14 cellular contexts compared by ENCODE assay signal in the genomic region with DNA sequence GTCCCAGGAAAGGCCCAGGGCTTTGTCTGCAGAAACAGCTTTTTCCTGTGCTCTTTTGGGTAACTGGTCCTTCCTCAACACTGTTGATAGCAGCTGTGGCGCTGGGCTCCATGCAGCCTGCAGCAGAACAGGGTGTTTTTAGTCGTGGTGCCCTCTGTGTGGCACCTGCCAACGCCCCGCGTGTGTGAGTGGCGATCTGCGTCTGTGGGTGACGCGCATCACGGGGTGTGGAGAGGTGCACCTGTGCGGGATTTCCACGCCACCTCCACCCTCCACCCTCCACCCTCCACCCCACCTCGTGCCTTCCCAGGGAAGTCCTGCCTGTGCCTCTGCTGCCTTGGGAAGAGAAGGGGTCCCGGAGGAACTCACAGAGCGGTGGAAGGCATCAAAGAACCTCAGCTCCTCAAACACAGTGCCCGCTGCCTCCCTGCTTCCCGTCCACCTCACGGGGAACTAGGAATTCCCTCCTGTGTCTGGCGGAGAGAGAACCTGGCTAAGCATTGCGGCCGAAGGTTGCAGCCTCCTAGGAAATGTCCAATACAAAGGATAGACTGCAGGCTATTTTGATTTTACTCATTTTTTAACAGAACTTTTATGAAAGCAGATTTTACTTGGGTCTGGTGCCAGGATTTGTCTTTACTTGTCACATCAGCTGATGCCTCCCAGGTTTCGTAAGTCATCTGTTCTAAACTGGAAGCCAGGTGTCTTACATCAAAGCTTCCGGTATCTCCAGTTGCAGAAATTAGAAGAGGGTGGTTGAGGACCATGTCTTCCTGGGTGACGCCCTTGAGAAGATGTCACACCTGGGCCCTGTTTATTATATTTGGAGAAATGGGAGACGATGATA.
"Had no signal": no experiment of that assay in that cellular context is flagged by ENCODE, and none has a peak within 500 bp of the region (broad histone marks: within the 10 kb centered on the region; RNA-seq: fewer than 3 reads in every experiment).

No MANE protein-coding gene starts in this region.

- H3K27me3 Mint-ChIP-seq: activated CD4-positive, alpha-beta memory T cell treated with anti-CD3 and anti-CD28 coated beads for 36 hours; activated naive CD4-positive, alpha-beta T cell treated with anti-CD3 and anti-CD28 coated beads, Interleukin-2, amount 10 ng/mL, durations not matched to agents 7 days and 5 days; activated T-cell treated with anti-CD3 and anti-CD28 coated beads, Interleukin-2, amount 50 U/mL, for 24 hours had no signal

- H3K36me3 Mint-ChIP-seq: activated CD4-positive, alpha-beta memory T cell treated with anti-CD3 and anti-CD28 coated beads for 36 hours; stimulated activated effector memory CD8-positive, alpha-beta T cell treated with anti-CD3 and anti-CD28 coated beads, Interleukin-12 subunit alpha, Interleukin-12 subunit beta, amount 100 ng/mL, for 72 hours had no signal

- H3K9me3 Mint-ChIP-seq: activated CD4-positive, alpha-beta memory T cell treated with anti-CD3 and anti-CD28 coated beads for 36 hours; activated naive CD4-positive, alpha-beta T cell treated with anti-CD3 and anti-CD28 coated beads, Interleukin-2, amount 10 ng/mL, durations not matched to agents 7 days and 5 days; activated T-cell treated with anti-CD3 and anti-CD28 coated beads, Interleukin-2, amount 50 U/mL, for 24 hours; stimulated activated effector memory CD8-positive, alpha-beta T cell treated with anti-CD3 and anti-CD28 coated beads, Interleukin-12 subunit alpha, Interleukin-12 subunit beta, amount 100 ng/mL, for 72 hours had no signal

- ATAC-seq: stimulated activated effector memory CD8-positive, alpha-beta T cell treated with anti-CD3 and anti-CD28 coated beads, Interleukin-12 subunit alpha, Interleukin-12 subunit beta, amount 100 ng/mL, for 72 hours had no signal

- H3K4me3 ChIP-seq: ovary, thyroid gland had no signal

- DNase-seq: activated CD4-positive, alpha-beta memory T cell treated with anti-CD3 and anti-CD28 coated beads for 36 hours; activated naive CD4-positive, alpha-beta T cell treated with anti-CD3 and anti-CD28 coated beads, Interleukin-2, amount 10 ng/mL, durations not matched to agents 7 days and 5 days; activated T-cell treated with anti-CD3 and anti-CD28 coated beads, Interleukin-2, amount 50 U/mL, for 24 hours; endodermal cell; hippocampal formation; nephron progenitor cell; stimulated activated CD4-positive, alpha-beta T cell treated with anti-CD3 and anti-CD28 coated beads, Interleukin-12 subunit alpha, Interleukin-12 subunit beta, amount 100 ng/mL, for 4 hours; stimulated activated CD4-positive, alpha-beta T cell treated with anti-CD3 and anti-CD28 coated beads, Interleukin-2, amount 100 ng/mL, for 24 hours; T-helper 1 cell; T1000; thyroid gland had no signal

- H3K27ac ChIP-seq: ovary, thyroid gland had no signal

- H3K4me1 Mint-ChIP-seq: endodermal cell had no signal

- H3K36me3 ChIP-seq: ovary, thyroid gland had no signal

- H3K9me3 ChIP-seq: ovary, thyroid gland had no signal

- H3K27me3 ChIP-seq: dorsolateral prefrontal cortex, ovary, thyroid gland had no signal

- H3K27ac Mint-ChIP-seq: activated CD4-positive, alpha-beta memory T cell treated with anti-CD3 and anti-CD28 coated beads for 36 hours; activated naive CD4-positive, alpha-beta T cell treated with anti-CD3 and anti-CD28 coated beads, Interleukin-2, amount 10 ng/mL, durations not matched to agents 7 days and 5 days; activated T-cell treated with anti-CD3 and anti-CD28 coated beads, Interleukin-2, amount 50 U/mL, for 24 hours; stimulated activated effector memory CD8-positive, alpha-beta T cell treated with anti-CD3 and anti-CD28 coated beads, Interleukin-12 subunit alpha, Interleukin-12 subunit beta, amount 100 ng/mL, for 72 hours had no signal

- H3K4me3 Mint-ChIP-seq: activated CD4-positive, alpha-beta memory T cell treated with anti-CD3 and anti-CD28 coated beads for 36 hours; activated naive CD4-positive, alpha-beta T cell treated with anti-CD3 and anti-CD28 coated beads, Interleukin-2, amount 10 ng/mL, durations not matched to agents 7 days and 5 days; activated T-cell treated with anti-CD3 and anti-CD28 coated beads, Interleukin-2, amount 50 U/mL, for 24 hours; endodermal cell; nephron progenitor cell; stimulated activated effector memory CD8-positive, alpha-beta T cell treated with anti-CD3 and anti-CD28 coated beads, Interleukin-12 subunit alpha, Interleukin-12 subunit beta, amount 100 ng/mL, for 72 hours had no signal
